8 cellular contexts compared by ENCODE assay signal in the genomic region with DNA sequence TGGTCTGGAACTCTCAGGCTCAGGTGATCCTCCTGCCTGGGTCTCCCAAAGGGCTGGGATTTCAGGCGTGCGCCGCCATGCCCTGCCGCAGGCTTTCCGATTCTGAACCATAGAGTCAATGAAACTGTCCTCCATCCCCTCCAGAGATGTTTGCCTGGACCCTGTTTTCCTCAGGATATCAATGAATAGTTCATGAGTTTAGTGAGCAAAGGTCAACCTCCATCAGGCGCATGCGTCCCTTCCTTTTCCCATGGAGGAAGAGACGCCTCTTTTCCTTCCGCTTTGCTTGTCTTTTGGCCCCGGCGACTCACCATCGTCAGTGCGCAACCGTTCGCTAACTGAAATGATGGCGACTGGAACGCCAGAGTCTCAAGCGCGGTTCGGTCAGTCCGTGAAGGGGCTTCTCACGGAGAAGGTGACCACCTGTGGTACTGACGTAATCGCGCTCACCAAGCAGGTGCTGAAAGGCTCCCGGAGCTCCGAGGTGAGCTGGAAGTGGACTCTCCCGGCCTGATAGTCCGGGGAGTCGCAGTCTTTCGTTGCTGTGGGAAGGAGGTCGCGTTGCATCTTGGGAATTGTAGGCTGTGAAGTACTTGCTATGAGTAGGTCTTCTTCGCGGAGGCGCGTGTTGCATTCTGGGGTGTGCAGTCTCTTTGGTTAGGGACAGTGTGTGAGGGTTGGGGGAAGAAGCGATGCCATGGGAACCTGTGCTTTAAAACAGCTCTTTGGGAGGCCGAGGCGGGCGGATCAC. TPM values are rescaled to one million over a fixed set of nuclear protein-coding genes. Genes with fewer than 3 reads are reported as not detected.
DNase-seq lines count a peak whose midpoint lies in the region; ATAC-seq, FAIRE-seq and TF ChIP-seq lines count a peak whose summit lies in the region.

TSS of gene BORCS7 (plus strand) at position 316 of the 751 bp plus-strand sequence. CDS start at position 344, 28 bp downstream.

- CTCF ChIA-PET in T-cell (lab: Charles Lee), result no interaction called here

- TF ChIP-seq POLR2A in GM12891 (IDR thresholded peaks at IDR 0.05; ENCODE audit: low read depth, low read length), result peak; percentile 92

- no peaks in the 10 kb centered on the region for H3K27me3 Mint-ChIP-seq in T-cell

- no peaks in the 10 kb centered on the region for H3K9me3 Mint-ChIP-seq in T-cell

- no peaks in the 10 kb centered on the region for H3K27me3 ChIP-seq in upper lobe of right lung

- peak; percentile 98 for FAIRE-seq in GM12891 (lab: Jason Lieb, UNC)

- intact Hi-C loops in left cardiac atrium (cut with DNase I) (no loop called here), posterior vena cava (cut with DNase I) (no loop called here), upper lobe of right lung (cut with DNase I) (no loop called here)

- H3K4me3 ChIP-seq in upper lobe of right lung, result peak within 1 kb of the TSS; percentile 75

- H3K4me1 ChIP-seq in upper lobe of right lung, result peaks cover 11% of the 10 kb centered on the region

- peak within 1 kb of the TSS; percentile 93 for H3K27ac ChIP-seq in upper lobe of right lung

- peaks cover 14 to 20% (median 18%) of the 10 kb centered on the region in 3 donors for H3K4me1 Mint-ChIP-seq in T-cell

- no peaks in the 10 kb centered on the region for H3K36me3 ChIP-seq in upper lobe of right lung

- DNase-seq in GM12891 (ENCODE audit: insufficient read length, low spot score) (peak; percentile 69), NCI-H1436 treated with DMSO at 0.1 percent for 48 hours (lab: John Stamatoyannopoulos, UW) (peak; percentile 90), T-cell (peak; percentile 71 to 94 (median 85)), amniotic epithelial cell (ENCODE audit: low read depth) (peak; percentile 98), left cardiac atrium (peak; percentile 93), posterior vena cava (ENCODE audit: low spot score) (peak; percentile 96), upper lobe of right lung (peak; percentile 94)

- H3K9me3 ChIP-seq in upper lobe of right lung, result no peaks in the 10 kb centered on the region

- peak; percentile 87 for ATAC-seq in HG02840 (IDR thresholded peaks at IDR 0.05; ENCODE audit: low FRiP score, unreplicated experiment)
- peak; percentile 99 to 100 (median 99) for ATAC-seq in T-cell (replicated peaks in 1 of 4)
- peak; percentile 100 for ATAC-seq in left cardiac atrium
- ATAC-seq in upper lobe of right lung, result peak; percentile 99

- H3K36me3 Mint-ChIP-seq in T-cell, result no peaks in the 10 kb centered on the region

- peak within 1 kb of the TSS; percentile 89 to 97 (median 92) for H3K4me3 Mint-ChIP-seq in T-cell

- peak within 1 kb of the TSS; percentile 95 to 100 for H3K27ac Mint-ChIP-seq in T-cell

- TF ChIP-seq CTCF in upper lobe of right lung (IDR thresholded peaks at IDR 0.05), result no peak

- POLR2A ChIA-PET in T-cell (lab: Charles Lee), result no interaction called here

TF ChIP-seq in GM12891, 5 proteins besides CTCF, POLR2A, EP300 and RAD21:
- TF ChIP-seq SPI1 (IDR thresholded peaks at IDR 0.05; ENCODE audit: low read depth, low read length), result 0 out of 2 replicates have a peak, but pooled peaks have one; percentile 6
- TF ChIP-seq POLR2AphosphoS5 (IDR thresholded peaks at IDR 0.05; ENCODE audit: low read depth, low read length), result peak; percentile 91
- no peak; the same call in 1 of the 2 replicates for TF ChIP-seq POU2F2 (IDR thresholded peaks at IDR 0.05; ENCODE audit: low read depth, low read length)
- TF ChIP-seq TAF1 (IDR thresholded peaks at IDR 0.05; ENCODE audit: low read depth, low read length), result peak; percentile 89

RNA-seq across cellular contexts. Expression of gene BORCS7, which starts in this region (rescaled TPM):
- 9.8 TPM for polyA plus RNA-seq in GM12891 (2012; ENCODE audit: low read depth, missing spikeins)
- total RNA-seq in T-cell (10 to 100 TPM; 12.0 to 16.3 (median 12.6) TPM), left cardiac atrium (10 to 100 TPM; 12.0 to 19.8 TPM), posterior vena cava (10 to 100 TPM; 17.1 to 20.0 TPM), upper lobe of right lung (22.1 TPM)

Comparison
In these comparisons a context has a peak if more than half of its experiments do, and no peak if none do; other contexts are left out.
1. Peak in every context shown above with its lines: DNase-seq, ATAC-seq, H3K4me3 ChIP-seq and H3K27ac ChIP-seq.